Comparison of ENCODE assay signal across 12 cellular contexts in genomic region chr3:172098698-172099494, GRCh38. TPM values are rescaled to one million over a fixed set of nuclear protein-coding genes. Genes with fewer than 3 reads are reported as not detected.
DNase-seq lines count a peak whose midpoint lies in the region; ATAC-seq lines count a peak whose summit lies in the region.
"Had no signal": no experiment of that assay in that cellular context is flagged by ENCODE, and none has a peak within 500 bp of the region (broad histone marks: within the 10 kb centered on the region; RNA-seq: fewer than 3 reads in every experiment).

No MANE protein-coding gene starts in this region.

- H3K36me3 ChIP-seq in subcutaneous abdominal adipose tissue (ENCODE audit: control insufficient read depth in 5 of 5, insufficient read depth in 5 of 5, low read length in 5 of 5), result peaks cover 0 to 3% (median 0%) of the 10 kb centered on the region in 5 donors
- H3K36me3 ChIP-seq: esophagus squamous epithelium had no signal

- DNase-seq in NCI-H128 (lab: John Stamatoyannopoulos, UW; ENCODE audit: unreplicated experiment) (peak; percentile 12), islet precursor cell (peak; percentile 90), AG08395 (ENCODE audit: low spot score) (no peak)
- DNase-seq: activated CD4-positive, alpha-beta memory T cell treated with anti-CD3 and anti-CD28 coated beads, Interleukin-2, amount 10 ng/mL, durations not matched to agents 7 days and 5 days; esophagus squamous epithelium; NCI-H2171 treated with DMSO at 0.1 percent for 48 hours; stimulated activated naive CD8-positive, alpha-beta T cell treated with anti-CD3 and anti-CD28 coated beads, Interleukin-15, Interleukin-2, amounts not matched to agents 100 U/mL and 50 U/mL, for 24 hours had no signal

- H3K4me3 ChIP-seq in subcutaneous abdominal adipose tissue (ENCODE audit: low read depth in 1 of 5, low read length in 5 of 5), result no peak overlapping the region
- H3K4me3 ChIP-seq: esophagus squamous epithelium had no signal

- H3K9me3 ChIP-seq in subcutaneous abdominal adipose tissue (ENCODE audit: control insufficient read depth in 5 of 5, low read length in 5 of 5), result no peaks in the 10 kb centered on the region
- H3K9me3 ChIP-seq: esophagus squamous epithelium had no signal

- H3K27ac Mint-ChIP-seq in activated T-helper 17 cell treated with anti-CD3 and anti-CD28 coated beads, Interleukin-2, amount 50 U/mL, for 72 hours, result peak overlapping the region; percentile 12
- H3K27ac Mint-ChIP-seq: activated CD4-positive, alpha-beta memory T cell treated with anti-CD3 and anti-CD28 coated beads, Interleukin-2, amount 10 ng/mL, durations not matched to agents 7 days and 5 days; memory B cell had no signal

- no peaks in the 10 kb centered on the region for H3K27me3 Mint-ChIP-seq in activated T-helper 17 cell treated with anti-CD3 and anti-CD28 coated beads, Interleukin-2, amount 50 U/mL, for 72 hours
- H3K27me3 Mint-ChIP-seq: activated CD4-positive, alpha-beta memory T cell treated with anti-CD3 and anti-CD28 coated beads, Interleukin-2, amount 10 ng/mL, durations not matched to agents 7 days and 5 days had no signal

- H3K27ac ChIP-seq in subcutaneous abdominal adipose tissue (ENCODE audit: low read depth, low read length), result peak overlapping the region; percentile 63
- H3K27ac ChIP-seq: esophagus squamous epithelium had no signal

- no peaks in the 10 kb centered on the region for H3K9me3 Mint-ChIP-seq in activated T-helper 17 cell treated with anti-CD3 and anti-CD28 coated beads, Interleukin-2, amount 50 U/mL, for 72 hours
- H3K9me3 Mint-ChIP-seq: memory B cell had no signal

- H3K9ac ChIP-seq in subcutaneous abdominal adipose tissue (ENCODE audit: low read length in 5 of 5), result no peak overlapping the region

- H3K4me3 Mint-ChIP-seq in activated T-helper 17 cell treated with anti-CD3 and anti-CD28 coated beads, Interleukin-2, amount 50 U/mL, for 72 hours, result peak overlapping the region; percentile 14
- H3K4me3 Mint-ChIP-seq: activated CD4-positive, alpha-beta memory T cell treated with anti-CD3 and anti-CD28 coated beads, Interleukin-2, amount 10 ng/mL, durations not matched to agents 7 days and 5 days; memory B cell had no signal

- H3K27me3 ChIP-seq in subcutaneous abdominal adipose tissue (ENCODE audit: control insufficient read depth in 5 of 5, insufficient read depth in 4 of 5, low read length in 5 of 5), result no peaks in the 10 kb centered on the region
- H3K27me3 ChIP-seq: esophagus squamous epithelium had no signal

- peaks cover 0 to 51% (median 44%) of the 10 kb centered on the region in 5 donors for H3K4me1 ChIP-seq in subcutaneous abdominal adipose tissue (ENCODE audit: control insufficient read depth in 5 of 5, insufficient read depth in 5 of 5, low read length in 5 of 5)

- H3K4me1 Mint-ChIP-seq in activated T-helper 17 cell treated with anti-CD3 and anti-CD28 coated beads, Interleukin-2, amount 50 U/mL, for 72 hours, result peaks cover 45% of the 10 kb centered on the region

- ATAC-seq in activated T-helper 17 cell treated with anti-CD3 and anti-CD28 coated beads, Interleukin-2, amount 50 U/mL, for 72 hours (replicated peaks), result no peak
- ATAC-seq in GM19035 (IDR thresholded peaks at IDR 0.05; ENCODE audit: unreplicated experiment) (no peak), HG02798 (IDR thresholded peaks at IDR 0.05; ENCODE audit: poor library complexity, unreplicated experiment) (no peak)
- ATAC-seq: stimulated activated naive CD8-positive, alpha-beta T cell treated with anti-CD3 and anti-CD28 coated beads, Interleukin-15, Interleukin-2, amounts not matched to agents 100 U/mL and 50 U/mL, for 24 hours had no signal

- H3K36me3 Mint-ChIP-seq in activated T-helper 17 cell treated with anti-CD3 and anti-CD28 coated beads, Interleukin-2, amount 50 U/mL, for 72 hours (ENCODE audit: low read depth), result no peaks in the 10 kb centered on the region
- H3K36me3 Mint-ChIP-seq: memory B cell had no signal

RNA-seq across cellular contexts. Expression of gene FNDC3B, which starts 59.5 kb away (rescaled TPM):
- total RNA-seq in activated T-helper 17 cell treated with anti-CD3 and anti-CD28 coated beads, Interleukin-2, amount 50 U/mL, for 72 hours, result 10 to 100 TPM; 17.6 to 17.9 TPM
